Comparison of ENCODE assay signal across 24 cellular contexts in genomic region chrX:15617111-15617510, GRCh38. TPM values are rescaled to one million over a fixed set of nuclear protein-coding genes. Genes with fewer than 3 reads are reported as not detected.
"Had no signal": no experiment of that assay in that cellular context is flagged by ENCODE, and none has a peak within 500 bp of the region (broad histone marks: within the 10 kb centered on the region; RNA-seq: fewer than 3 reads in every experiment).

No MANE protein-coding gene starts in this region.

- H3K36me3 ChIP-seq: ascending aorta, cardiac muscle cell had no signal

- FAIRE-seq: RCC 7860 had no signal

- H3K9me3 ChIP-seq: ascending aorta had no signal

- H3K4me3 ChIP-seq: ascending aorta, cardiac muscle cell had no signal

- H3K27ac ChIP-seq: ascending aorta, cardiac muscle cell had no signal

- H3K27me3 ChIP-seq: ascending aorta, cardiac muscle cell had no signal

- H3K4me1 ChIP-seq: ascending aorta had no signal

- ATAC-seq: activated CD8-positive, alpha-beta memory T cell treated with anti-CD3 and anti-CD28 coated beads, Interleukin-2, amount 10 ng/mL, durations not matched to agents 7 days and 5 days; PC-3; WTC11 had no signal

- DNase-seq: activated CD4-positive, alpha-beta T cell treated with anti-CD3 and anti-CD28 coated beads for 48 hours; activated CD4-positive, alpha-beta T cell treated with anti-CD3 and anti-CD28 coated beads, Interleukin-2, amount 50 U/mL, for 4 hours; activated CD4-positive, CD25-positive, alpha-beta regulatory T cell treated with anti-CD3 and anti-CD28 coated beads, Interleukin-2, amount 50 U/mL, for 72 hours; activated CD8-positive, alpha-beta memory T cell treated with anti-CD3 and anti-CD28 coated beads, Interleukin-2, amount 10 ng/mL, durations not matched to agents 7 days and 5 days; activated effector memory CD4-positive, alpha-beta T cell treated with Interleukin-2 at 50 U/mL for 16 hours; activated naive CD4-positive, alpha-beta T cell; activated T-cell treated with anti-CD3 and anti-CD28 coated beads, Interleukin-2, amount 50 U/mL, for 24 hours; amniotic stem cell; KG1; MM.1S; NCI-H1105; NCI-H1436; NCI-H1694 treated with DMSO at 0.1 percent for 48 hours; NCI-H2029 treated with DMSO at 0.1 percent for 48 hours; NCI-H510A treated with DMSO at 0.1 percent for 48 hours; SHP77 treated with DMSO at 0.1 percent for 48 hours had no signal

RNA-seq across cellular contexts. Expression of gene ACE2, which starts 16.4 kb away (rescaled TPM):
- total RNA-seq: activated CD8-positive, alpha-beta memory T cell treated with anti-CD3 and anti-CD28 coated beads, Interleukin-2, amount 10 ng/mL, durations not matched to agents 7 days and 5 days; LHCN-M2; WTC11 had no signal
- polyA plus RNA-seq: IgD-negative memory B cell had no signal

RNA-seq across cellular contexts. Expression of gene CLTRN, which starts 47.5 kb away (rescaled TPM):
- total RNA-seq: activated T-helper 1 cell treated with anti-CD3 and anti-CD28 coated beads, Interleukin-12 subunit alpha, Interleukin-12 subunit beta, Interleukin-2, Interleukin-4 antibody, amounts not matched to agents 30 ng/mL and 10 ng/mL and 1 ng/mL, durations not matched to agents 14 hours and 24 hours and 36 hours; ascending aorta; LHCN-M2 had no signal
- polyA plus RNA-seq: IgD-negative memory B cell had no signal
